ENCODE assay signal across 19 cellular contexts in the genomic region with DNA sequence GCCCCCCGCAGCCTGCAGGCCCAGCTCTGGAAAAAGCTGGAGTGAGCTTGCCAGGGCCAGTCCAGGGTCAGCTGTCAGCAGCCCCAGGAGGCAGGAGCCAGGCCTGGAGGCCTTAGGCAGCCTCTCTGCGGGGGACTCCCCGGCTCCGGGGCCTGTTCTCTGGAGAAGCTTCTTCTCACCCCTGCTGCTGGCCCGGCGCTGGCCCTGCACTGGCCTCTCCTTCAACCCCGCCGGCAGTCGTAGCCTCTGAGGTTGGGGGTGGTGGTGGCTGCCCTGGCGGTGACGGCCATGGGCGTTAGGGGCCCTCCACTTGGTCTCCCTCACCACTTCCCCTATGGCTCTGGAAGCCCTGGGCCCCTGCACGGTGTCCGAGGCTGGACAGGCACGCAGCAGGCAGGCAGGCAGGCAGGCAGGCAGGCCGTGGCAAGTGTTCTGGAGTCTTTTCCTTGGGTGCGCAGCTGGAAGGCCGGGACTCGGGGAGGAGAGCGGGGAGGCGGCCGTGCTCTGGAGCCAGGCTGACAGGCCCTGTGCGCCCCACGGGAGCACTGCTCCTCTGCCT. TPM values are rescaled to one million over a fixed set of nuclear protein-coding genes. Genes with fewer than 3 reads are reported as not detected.
DNase-seq lines count a peak whose midpoint lies in the region; ATAC-seq, FAIRE-seq and TF ChIP-seq lines count a peak whose summit lies in the region.
"Had no signal": no experiment of that assay in that cellular context is flagged by ENCODE, and none has a peak within 500 bp of the region (broad histone marks: within the 10 kb centered on the region; RNA-seq: fewer than 3 reads in every experiment).

No MANE protein-coding gene starts in this region.

- peaks cover 99% of the 10 kb centered on the region for H4K20me1 ChIP-seq in neural progenitor cell (ENCODE audit: low read depth)

- H3K36me3 ChIP-seq in NT2/D1 (ENCODE audit: insufficient read depth, insufficient read length, low read length) (no peaks in the 10 kb centered on the region), neural progenitor cell (no peaks in the 10 kb centered on the region)
- H3K36me3 ChIP-seq: neutrophil had no signal

- H3K9me3 ChIP-seq in NT2/D1 (ENCODE audit: insufficient read depth, low read length) (no peaks in the 10 kb centered on the region), neural progenitor cell (ENCODE audit: low read depth) (no peaks in the 10 kb centered on the region)
- H3K9me3 ChIP-seq: neutrophil had no signal

- CTCF ChIA-PET in activated CD8-positive, alpha-beta memory T cell treated with anti-CD3 and anti-CD28 coated beads, Interleukin-2, amount 10 ng/mL, durations not matched to agents 7 days and 5 days (lab: Charles Lee): no interaction called here

- peaks cover 16% of the 10 kb centered on the region for H3K4me1 Mint-ChIP-seq in neural progenitor cell
- H3K4me1 Mint-ChIP-seq in activated CD8-positive, alpha-beta memory T cell treated with anti-CD3 and anti-CD28 coated beads, Interleukin-2, amount 10 ng/mL, durations not matched to agents 7 days and 5 days: peaks cover 12% of the 10 kb centered on the region

- no peaks in the 10 kb centered on the region for H3K36me3 Mint-ChIP-seq in neural progenitor cell
- peaks cover 6% of the 10 kb centered on the region for H3K36me3 Mint-ChIP-seq in activated CD8-positive, alpha-beta memory T cell treated with anti-CD3 and anti-CD28 coated beads, Interleukin-2, amount 10 ng/mL, durations not matched to agents 7 days and 5 days

- H2AFZ ChIP-seq in neural progenitor cell (replicated peaks): no peak overlapping the region

- H3K4me2 ChIP-seq in neural progenitor cell: no peak overlapping the region

- no peaks in the 10 kb centered on the region for H3K79me2 ChIP-seq in neural progenitor cell (ENCODE audit: low read depth)

- TF ChIP-seq CTCF in AG09309 (IDR thresholded peaks at IDR 0.05; ENCODE audit: control insufficient read depth, insufficient read depth, low read depth, low read length, missing control alignments): no peak
- no peak for TF ChIP-seq CTCF in neural progenitor cell (IDR thresholded peaks at IDR 0.05)

- H3K27ac Mint-ChIP-seq in neural progenitor cell: no peak overlapping the region
- no peak overlapping the region for H3K27ac Mint-ChIP-seq in activated CD8-positive, alpha-beta memory T cell treated with anti-CD3 and anti-CD28 coated beads, Interleukin-2, amount 10 ng/mL, durations not matched to agents 7 days and 5 days

- ATAC-seq in activated CD8-positive, alpha-beta memory T cell treated with anti-CD3 and anti-CD28 coated beads, Interleukin-2, amount 10 ng/mL, durations not matched to agents 7 days and 5 days: no peak
- no peak for ATAC-seq in GM21447 (IDR thresholded peaks at IDR 0.05; ENCODE audit: unreplicated experiment)
- ATAC-seq: HCT116, PC-3 had no signal

- no peak overlapping the region for H3K27ac ChIP-seq in neural progenitor cell
- H3K27ac ChIP-seq: neutrophil had no signal

- H3K9ac ChIP-seq in NT2/D1 (ENCODE audit: insufficient read length, low read depth): peak overlapping the region; percentile 36
- no peak overlapping the region for H3K9ac ChIP-seq in neural progenitor cell

- H3K4me1 ChIP-seq in NT2/D1 (ENCODE audit: insufficient read depth, insufficient read length): peaks cover 29% of the 10 kb centered on the region
- peaks cover 22% of the 10 kb centered on the region for H3K4me1 ChIP-seq in neural progenitor cell

- H3K4me3 Mint-ChIP-seq in neural progenitor cell: peak overlapping the region; percentile 38
- H3K4me3 Mint-ChIP-seq in activated CD8-positive, alpha-beta memory T cell treated with anti-CD3 and anti-CD28 coated beads, Interleukin-2, amount 10 ng/mL, durations not matched to agents 7 days and 5 days: no peak overlapping the region

- TF ChIP-seq POLR2A in GM12892 (IDR thresholded peaks at IDR 0.05; ENCODE audit: low read depth, low read length): no peak

- H3K4me3 ChIP-seq in AG09309 (ENCODE audit: control insufficient read depth, low read depth, low read length) (peak overlapping the region; percentile 73), NT2/D1 (ENCODE audit: insufficient read length, low read depth) (no peak overlapping the region), neural progenitor cell (no peak overlapping the region)

- H3F3A ChIP-seq in neural progenitor cell (ENCODE audit: low read depth): peaks cover 27% of the 10 kb centered on the region

- FAIRE-seq in GM12892 (lab: Jason Lieb, UNC): no peak
- FAIRE-seq: bronchial epithelial cell, keratinocyte had no signal

- DNase-seq in AG09309 (ENCODE audit: low read depth) (no peak), NT2/D1 (ENCODE audit: low read depth, low spot score) (no peak), fibroblast of peridontal ligament (ENCODE audit: extremely low read depth) (peak; percentile 25), neural progenitor cell (ENCODE audit: low spot score) (peak; percentile 62), CD1c-positive myeloid dendritic cell (ENCODE audit: extremely low spot score) (no peak), GM12892 (ENCODE audit: insufficient read length) (no peak)
- DNase-seq in activated CD8-positive, alpha-beta memory T cell treated with anti-CD3 and anti-CD28 coated beads, Interleukin-2, amount 10 ng/mL, durations not matched to agents 7 days and 5 days: no peak
- DNase-seq: activated effector memory CD4-positive, alpha-beta T cell treated with Interleukin-2 at 50 U/mL for 16 hours; DMS79; NCI-H1092; NCI-H446 treated with DMSO at 0.1 percent for 48 hours; PC-3; stimulated activated CD4-positive, alpha-beta T cell treated with anti-CD3 and anti-CD28 coated beads, Interleukin-15, amount 100 ng/mL, for 24 hours had no signal

- H3K9me3 Mint-ChIP-seq in neural progenitor cell: no peaks in the 10 kb centered on the region
- H3K9me3 Mint-ChIP-seq in activated CD8-positive, alpha-beta memory T cell treated with anti-CD3 and anti-CD28 coated beads, Interleukin-2, amount 10 ng/mL, durations not matched to agents 7 days and 5 days (ENCODE audit: low read depth): no peaks in the 10 kb centered on the region

- H3K27me3 Mint-ChIP-seq in neural progenitor cell (ENCODE audit: insufficient read depth, low read depth): peaks cover 67% of the 10 kb centered on the region
- peaks cover 69% of the 10 kb centered on the region for H3K27me3 Mint-ChIP-seq in activated CD8-positive, alpha-beta memory T cell treated with anti-CD3 and anti-CD28 coated beads, Interleukin-2, amount 10 ng/mL, durations not matched to agents 7 days and 5 days

- peaks cover 99% of the 10 kb centered on the region for H3K27me3 ChIP-seq in NT2/D1 (ENCODE audit: insufficient read depth, insufficient read length)
- H3K27me3 ChIP-seq in neural progenitor cell: peaks cover 100% of the 10 kb centered on the region

RNA-seq across cellular contexts. Expression of a gene that starts 2.1 kb away (rescaled TPM):
- total RNA-seq in neural progenitor cell (ENCODE audit: low replicate concordance): not detected in 2 replicates
- not detected for total RNA-seq in activated CD8-positive, alpha-beta memory T cell treated with anti-CD3 and anti-CD28 coated beads, Interleukin-2, amount 10 ng/mL, durations not matched to agents 7 days and 5 days
- not detected for polyA plus RNA-seq in GM12892 (2012; ENCODE audit: missing spikeins)
- total RNA-seq: PC-3; T-helper 2 cell treated with Interferon-gamma antibody and Interleukin-4, amounts not matched to agents 100 ng/mL and 5 ng/mL, for 36 hours had no signal
- polyA plus RNA-seq: keratinocyte had no signal

RNA-seq across cellular contexts. Expression of a gene that starts 42.7 kb away (rescaled TPM):
- 17.4 and 34.6 TPM in 2 replicates for total RNA-seq in neural progenitor cell (ENCODE audit: low replicate concordance)
- 10 to 100 TPM; 23.2 to 25.3 TPM for total RNA-seq in activated CD8-positive, alpha-beta memory T cell treated with anti-CD3 and anti-CD28 coated beads, Interleukin-2, amount 10 ng/mL, durations not matched to agents 7 days and 5 days
- polyA plus RNA-seq in GM12892 (2012; ENCODE audit: missing spikeins): 16.3 TPM

RNA-seq across cellular contexts. Expression of a gene that starts 54.2 kb away (rescaled TPM):
- not detected in 2 replicates for total RNA-seq in neural progenitor cell (ENCODE audit: low replicate concordance)
- not detected for total RNA-seq in activated CD8-positive, alpha-beta memory T cell treated with anti-CD3 and anti-CD28 coated beads, Interleukin-2, amount 10 ng/mL, durations not matched to agents 7 days and 5 days
- polyA plus RNA-seq in GM12892 (2012; ENCODE audit: missing spikeins): not detected
- total RNA-seq: PC-3; T-helper 2 cell treated with Interferon-gamma antibody and Interleukin-4, amounts not matched to agents 100 ng/mL and 5 ng/mL, for 36 hours had no signal
- polyA plus RNA-seq: keratinocyte had no signal

Comparison
In these comparisons a context has a peak if more than half of its experiments do, and no peak if none do; other contexts are left out.
1. DNase-seq: peak in fibroblast of peridontal ligament (single experiment) and neural progenitor cell (single experiment); none in AG09309 (single experiment), NT2/D1 (single experiment), CD1c-positive myeloid dendritic cell (single experiment), activated CD8-positive, alpha-beta memory T cell treated with anti-CD3 and anti-CD28 coated beads, Interleukin-2, amount 10 ng/mL, durations not matched to agents 7 days and 5 days (single experiment) and GM12892 (single experiment).